In the genomic region with DNA sequence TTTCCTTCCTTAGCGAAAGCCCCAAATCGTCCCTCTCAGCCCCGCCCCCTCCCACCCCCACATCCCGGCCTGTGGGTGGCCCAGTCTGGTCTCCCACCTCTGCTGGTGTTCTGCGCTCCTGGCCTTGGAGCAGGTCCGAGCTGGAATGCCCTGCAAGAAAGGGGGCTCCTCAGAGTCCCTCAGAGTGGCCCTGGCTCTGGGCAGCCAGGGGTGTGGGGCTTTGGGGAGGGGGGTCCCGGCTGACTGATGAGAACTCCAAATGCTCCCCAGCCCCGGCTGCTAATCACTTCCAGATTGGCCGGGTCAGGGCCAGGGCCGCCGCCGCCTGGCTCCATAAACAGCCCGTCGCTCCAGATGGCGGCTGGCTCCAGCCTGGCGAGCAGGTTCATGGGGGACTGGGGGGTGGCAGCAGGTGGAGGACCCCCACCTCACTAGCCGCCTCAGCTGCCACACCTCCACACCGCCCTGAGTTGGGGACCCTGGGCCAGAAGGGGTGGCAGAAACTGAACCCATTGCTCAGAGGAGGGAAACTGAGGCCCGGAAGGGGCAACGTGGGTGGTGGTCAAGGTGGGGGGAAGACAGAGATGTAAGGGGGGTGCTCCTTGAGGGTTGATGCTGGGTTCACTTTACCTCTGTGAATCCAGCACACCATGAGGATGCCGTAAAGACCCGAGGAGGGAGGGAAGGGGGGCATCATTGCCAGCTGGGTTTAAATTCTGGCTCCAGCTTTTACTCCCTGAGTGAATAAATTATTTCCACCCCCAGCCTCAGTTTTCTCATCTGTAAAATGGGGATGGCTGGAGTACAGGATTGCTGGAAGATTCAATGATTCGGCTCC, we compare ENCODE assay signal across 1 cellular context.
A peak's percentile ranks its signal among the peaks of the same experiment; 100 is the strongest.
TF ChIP-seq lines count a peak whose summit lies in the region.

No MANE protein-coding gene starts in this region.

TF ChIP-seq in SK-N-SH treated with all-trans-retinoic acid at 6 μM for 48 hours, 23 proteins besides CTCF, POLR2A, EP300 and RAD21 (continued from another document):
- TF ChIP-seq CSRNP3 (CRISPR knock-in tag; IDR thresholded peaks at IDR 0.05) = no peak
- TF ChIP-seq SNAI2 (CRISPR knock-in tag; IDR thresholded peaks at IDR 0.05) = peak; percentile 98
- TF ChIP-seq ZFP30 (CRISPR knock-in tag; IDR thresholded peaks at IDR 0.05) = no peak
- no peak for TF ChIP-seq TOX (CRISPR knock-in tag; IDR thresholded peaks at IDR 0.05; ENCODE audit: borderline replicate concordance)
- no peak for TF ChIP-seq RARB (CRISPR knock-in tag; IDR thresholded peaks at IDR 0.05)
- no peak for TF ChIP-seq ISL1 (CRISPR knock-in tag; IDR thresholded peaks at IDR 0.05)
- peak; percentile 15; the same call in 1 of the 2 replicates for TF ChIP-seq GLIS3 (CRISPR knock-in tag; IDR thresholded peaks at IDR 0.05)
- no peak for TF ChIP-seq CSDC2 (CRISPR knock-in tag; IDR thresholded peaks at IDR 0.05)
- TF ChIP-seq ZC3H10 (CRISPR knock-in tag; IDR thresholded peaks at IDR 0.05) = no peak
- peak; percentile 90 for TF ChIP-seq TSHZ2 (CRISPR knock-in tag; IDR thresholded peaks at IDR 0.05)
- no peak for TF ChIP-seq OSR1 (CRISPR knock-in tag; IDR thresholded peaks at IDR 0.05)
- TF ChIP-seq TCF4 (CRISPR knock-in tag; IDR thresholded peaks at IDR 0.05; ENCODE audit: borderline replicate concordance) = peak; percentile 93
- TF ChIP-seq ESRRG (CRISPR knock-in tag; IDR thresholded peaks at IDR 0.05) = no peak
- TF ChIP-seq ZNF565 (CRISPR knock-in tag; conservative IDR thresholded peaks at IDR 0.05; ENCODE audit: low read depth) = 0 out of 2 replicates have a peak, but pooled peaks have one; percentile 35
- TF ChIP-seq CREB5 (CRISPR knock-in tag; IDR thresholded peaks at IDR 0.05; ENCODE audit: low read depth) = no peak
- TF ChIP-seq ARNTL (CRISPR knock-in tag; IDR thresholded peaks at IDR 0.05; ENCODE audit: borderline replicate concordance, low read depth) = peak; percentile 55; the same call in 1 of the 2 replicates
